Comparison of ENCODE assay signal across 1 cellular context in the genomic region with DNA sequence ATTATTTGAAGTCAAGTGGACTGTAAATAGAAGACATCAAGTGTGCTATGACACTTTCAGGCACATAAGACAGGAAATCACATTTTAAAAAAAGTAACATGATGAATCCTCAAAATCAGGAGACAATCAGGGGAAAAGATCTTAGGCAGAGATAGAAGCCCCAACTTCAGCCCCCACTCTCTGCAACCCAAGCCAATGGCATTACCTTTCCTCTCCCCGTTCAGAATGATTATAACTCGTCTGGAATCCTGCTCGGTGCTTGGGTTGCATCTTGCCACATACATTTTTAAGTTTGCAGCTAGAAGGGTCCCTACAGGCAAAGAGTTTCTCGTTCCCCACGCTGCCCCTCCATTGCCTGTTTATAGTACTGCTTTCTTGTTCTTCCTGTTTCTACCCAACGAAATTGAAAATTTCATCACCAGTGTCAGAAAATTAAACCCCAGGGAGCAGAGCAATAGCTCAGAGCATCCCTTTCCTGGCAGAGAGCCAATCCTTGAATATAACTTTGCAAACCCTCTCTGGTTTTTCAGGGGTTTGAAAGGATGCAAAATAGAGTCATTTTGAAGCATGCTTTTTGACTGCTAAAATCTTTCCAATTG.
TF ChIP-seq lines count a peak whose summit lies in the region.

No MANE protein-coding gene starts in this region.

TF ChIP-seq in HepG2, 621 proteins besides CTCF, POLR2A, EP300 and RAD21 (continued from another document):
- TF ChIP-seq, protein P1, sequence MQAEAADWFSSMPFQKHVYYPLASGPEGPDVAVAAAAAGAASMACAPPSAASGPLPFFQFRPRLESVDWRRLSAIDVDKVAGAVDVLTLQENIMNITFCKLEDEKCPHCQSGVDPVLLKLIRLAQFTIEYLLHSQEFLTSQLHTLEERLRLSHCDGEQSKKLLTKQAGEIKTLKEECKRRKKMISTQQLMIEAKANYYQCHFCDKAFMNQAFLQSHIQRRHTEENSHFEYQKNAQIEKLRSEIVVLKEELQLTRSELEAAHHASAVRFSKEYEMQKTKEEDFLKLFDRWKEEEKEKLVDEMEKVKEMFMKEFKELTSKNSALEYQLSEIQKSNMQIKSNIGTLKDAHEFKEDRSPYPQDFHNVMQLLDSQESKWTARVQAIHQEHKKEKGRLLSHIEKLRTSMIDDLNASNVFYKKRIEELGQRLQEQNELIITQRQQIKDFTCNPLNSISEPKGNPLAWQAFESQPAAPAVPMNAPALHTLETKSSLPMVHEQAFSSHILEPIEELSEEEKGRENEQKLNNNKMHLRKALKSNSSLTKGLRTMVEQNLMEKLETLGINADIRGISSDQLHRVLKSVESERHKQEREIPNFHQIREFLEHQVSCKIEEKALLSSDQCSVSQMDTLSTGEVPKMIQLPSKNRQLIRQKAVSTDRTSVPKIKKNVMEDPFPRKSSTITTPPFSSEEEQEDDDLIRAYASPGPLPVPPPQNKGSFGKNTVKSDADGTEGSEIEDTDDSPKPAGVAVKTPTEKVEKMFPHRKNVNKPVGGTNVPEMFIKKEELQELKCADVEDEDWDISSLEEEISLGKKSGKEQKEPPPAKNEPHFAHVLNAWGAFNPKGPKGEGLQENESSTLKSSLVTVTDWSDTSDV (CRISPR knock-in tag; IDR thresholded peaks at IDR 0.05) = no peak
- TF ChIP-seq NFYB (CRISPR knock-in tag; IDR thresholded peaks at IDR 0.05) = no peak
- no peak for TF ChIP-seq ARNT (IDR thresholded peaks at IDR 0.05)
- TF ChIP-seq, protein P2, sequence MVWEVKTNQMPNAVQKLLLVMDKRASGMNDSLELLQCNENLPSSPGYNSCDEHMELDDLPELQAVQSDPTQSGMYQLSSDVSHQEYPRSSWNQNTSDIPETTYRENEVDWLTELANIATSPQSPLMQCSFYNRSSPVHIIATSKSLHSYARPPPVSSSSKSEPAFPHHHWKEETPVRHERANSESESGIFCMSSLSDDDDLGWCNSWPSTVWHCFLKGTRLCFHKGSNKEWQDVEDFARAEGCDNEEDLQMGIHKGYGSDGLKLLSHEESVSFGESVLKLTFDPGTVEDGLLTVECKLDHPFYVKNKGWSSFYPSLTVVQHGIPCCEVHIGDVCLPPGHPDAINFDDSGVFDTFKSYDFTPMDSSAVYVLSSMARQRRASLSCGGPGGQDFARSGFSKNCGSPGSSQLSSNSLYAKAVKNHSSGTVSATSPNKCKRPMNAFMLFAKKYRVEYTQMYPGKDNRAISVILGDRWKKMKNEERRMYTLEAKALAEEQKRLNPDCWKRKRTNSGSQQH (CRISPR knock-in tag; IDR thresholded peaks at IDR 0.05; ENCODE audit: low read depth) = no peak
- TF ChIP-seq TP53 (CRISPR knock-in tag; conservative IDR thresholded peaks at IDR 0.05) = no peak
